9 cellular contexts compared by ENCODE assay signal in the genomic region with DNA sequence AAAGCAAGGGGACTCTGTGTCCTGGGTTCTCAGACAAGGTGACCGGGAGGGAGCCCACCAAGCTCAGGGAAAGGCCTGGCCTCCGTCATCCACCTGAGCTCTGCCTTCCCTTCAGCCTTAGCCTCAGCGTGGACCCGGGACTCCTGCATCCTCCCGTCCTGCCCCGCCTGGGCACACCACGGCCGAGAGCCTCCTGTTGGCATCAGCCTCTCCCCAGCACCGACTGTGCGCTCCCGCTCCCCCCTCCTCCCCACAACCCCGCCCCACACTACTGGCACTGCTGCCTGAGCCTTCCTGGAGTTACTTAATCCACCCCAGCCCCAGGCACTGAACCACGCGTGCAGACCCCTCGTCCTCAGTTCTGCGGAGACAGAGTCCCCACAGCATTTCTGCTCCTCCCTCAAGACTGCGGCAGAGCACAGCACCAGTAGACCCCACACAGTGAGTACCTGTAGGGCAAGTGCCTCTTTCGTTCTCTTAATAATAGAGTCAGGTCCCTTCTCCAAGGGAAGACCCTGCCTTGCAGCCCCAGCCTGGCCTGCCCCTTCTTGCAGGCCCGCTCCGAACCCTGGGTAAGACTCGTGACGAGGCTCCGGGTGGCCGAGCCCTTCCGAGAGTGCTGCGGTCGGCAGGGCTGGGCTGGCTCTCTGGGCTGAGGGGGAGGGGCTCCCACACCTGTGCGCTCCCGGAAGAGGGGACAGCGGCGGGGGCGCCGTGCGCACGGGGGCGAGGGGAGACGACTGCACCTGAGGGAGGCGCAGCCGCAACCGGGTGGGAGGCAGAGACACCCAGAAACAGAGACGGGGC. TPM values are rescaled to one million over a fixed set of nuclear protein-coding genes. Genes with fewer than 3 reads are reported as not detected.
DNase-seq lines count a peak whose midpoint lies in the region; ATAC-seq and TF ChIP-seq lines count a peak whose summit lies in the region.
"Had no signal": no experiment of that assay in that cellular context is flagged by ENCODE, and none has a peak within 500 bp of the region (broad histone marks: within the 10 kb centered on the region; RNA-seq: fewer than 3 reads in every experiment).

A gene with protein sequence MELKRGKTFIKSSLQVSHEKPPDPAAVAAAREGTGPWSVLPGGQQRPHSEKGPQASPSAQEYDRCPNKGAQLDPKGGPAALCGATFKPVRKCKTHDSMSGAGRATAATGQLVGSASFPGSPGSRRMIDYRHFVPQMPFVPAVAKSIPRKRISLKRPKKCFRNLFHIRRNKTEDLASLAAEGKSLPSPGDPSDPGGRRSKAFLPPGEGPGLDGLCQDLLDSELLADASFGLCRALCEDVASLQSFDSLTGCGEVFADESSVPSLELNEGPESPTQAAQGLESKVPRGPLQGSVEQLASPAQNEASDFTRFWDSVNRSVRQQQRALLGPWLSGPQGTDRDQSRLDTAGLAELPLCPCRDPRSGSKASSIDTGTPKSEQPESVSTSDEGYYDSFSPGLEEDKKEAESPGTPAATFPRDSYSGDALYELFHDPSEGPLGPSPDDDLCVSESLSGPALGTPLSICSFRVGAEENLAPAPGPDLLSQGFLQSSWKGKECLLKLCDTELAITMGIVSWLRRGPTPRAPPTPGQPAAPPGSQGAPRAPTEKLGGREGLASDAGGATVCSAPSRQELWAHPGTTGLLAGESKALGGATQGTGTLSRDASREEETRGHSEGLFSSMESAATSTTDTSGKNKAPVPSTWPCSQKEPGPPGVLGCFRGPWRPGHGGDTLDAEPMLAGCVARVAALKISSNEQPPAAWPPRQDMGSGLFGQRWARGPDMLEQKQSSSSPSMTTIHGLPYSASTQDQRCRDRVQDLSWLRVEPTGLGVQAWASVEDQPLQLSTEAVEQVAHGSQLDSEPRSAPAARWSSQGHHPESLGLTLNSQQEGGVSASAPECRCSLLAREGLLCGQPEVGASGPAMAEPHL (plus strand): TSS at position 307 of the 807 bp plus-strand sequence. CDS start 6,533 bp downstream, outside the sequence.

- H3K4ac ChIP-seq in H9 (ENCODE audit: low read depth, low read length): no peak within 1 kb of the TSS

- no peaks in the 10 kb centered on the region for H3K79me2 ChIP-seq in H9 (ENCODE audit: insufficient read depth, low read length)

- no peaks in the 10 kb centered on the region; a peak in 1 of 7 replicates for H3K36me3 Mint-ChIP-seq in H9 (ENCODE audit: insufficient read depth in 1 of 3, low read depth in 3 of 3)
- no peaks in the 10 kb centered on the region for H3K36me3 Mint-ChIP-seq in activated CD4-positive, alpha-beta memory T cell treated with anti-CD3 and anti-CD28 coated beads, Interleukin-2, amount 10 ng/mL, durations not matched to agents 7 days and 5 days (ENCODE audit: low read depth)

- H3K56ac ChIP-seq in H9 (ENCODE audit: insufficient read length, low read depth, low read length): no peak within 1 kb of the TSS

- H3K23ac ChIP-seq in H9 (ENCODE audit: insufficient read length, low read depth, low read length): no peak within 1 kb of the TSS

- no peak within 1 kb of the TSS for H2AK5ac ChIP-seq in H9 (ENCODE audit: insufficient read length, low read length)

- peak; percentile 81 for DNase-seq in H9
- peak; percentile 88 for DNase-seq in NCI-H2227 (lab: John Stamatoyannopoulos, UW; ENCODE audit: unreplicated experiment)
- DNase-seq in foreskin keratinocyte: no peak
- DNase-seq in retinal pigment epithelial cell (ENCODE audit: low read depth): no peak
- DNase-seq in HPDE6-E6E7 (ENCODE audit: extremely low spot score): no peak
- no peak for DNase-seq in activated CD4-positive, alpha-beta memory T cell treated with anti-CD3 and anti-CD28 coated beads, Interleukin-2, amount 10 ng/mL, durations not matched to agents 7 days and 5 days

- no peaks in the 10 kb centered on the region; a peak in 1 of 5 replicates for H3K9me3 Mint-ChIP-seq in H9
- no peaks in the 10 kb centered on the region for H3K9me3 Mint-ChIP-seq in activated CD4-positive, alpha-beta memory T cell treated with anti-CD3 and anti-CD28 coated beads, Interleukin-2, amount 10 ng/mL, durations not matched to agents 7 days and 5 days

- H3K27me3 Mint-ChIP-seq in H9 (ENCODE audit: low read depth): peaks cover 61% of the 10 kb centered on the region
- peaks cover 40% of the 10 kb centered on the region for H3K27me3 Mint-ChIP-seq in activated CD4-positive, alpha-beta memory T cell treated with anti-CD3 and anti-CD28 coated beads, Interleukin-2, amount 10 ng/mL, durations not matched to agents 7 days and 5 days

- H4K8ac ChIP-seq in H9 (replicated peaks; ENCODE audit: insufficient read length, low read depth, low read length): no peak within 1 kb of the TSS

- H2BK15ac ChIP-seq in H9 (ENCODE audit: low read depth, low read length): no peak within 1 kb of the TSS

- H3K4me2 ChIP-seq in H9 (ENCODE audit: insufficient read depth, insufficient read length, low read length): peak within 1 kb of the TSS; percentile 68

- no peak within 1 kb of the TSS for H4K91ac ChIP-seq in H9 (ENCODE audit: insufficient read length, low read depth, low read length)

- H3K4me1 Mint-ChIP-seq in H9: peaks cover 19 to 20% of the 10 kb centered on the region in 2 experiments
- H3K4me1 Mint-ChIP-seq in activated CD4-positive, alpha-beta memory T cell treated with anti-CD3 and anti-CD28 coated beads, Interleukin-2, amount 10 ng/mL, durations not matched to agents 7 days and 5 days: peaks cover 7% of the 10 kb centered on the region

- H4K20me1 ChIP-seq in H9 (ENCODE audit: control insufficient read depth, insufficient read depth, insufficient read length): no peaks in the 10 kb centered on the region

- H3T11ph ChIP-seq in H9 (ENCODE audit: low read length): no peak within 1 kb of the TSS

- no CpG with 5 or more reads among the region's 41 CpGs for WGBS in H9 (ENCODE audit: extremely low coverage, insufficient read length, low lambda C conversion rate)

- H3K4me1 ChIP-seq in H9 (ENCODE audit: insufficient read depth, low read length) (no peaks in the 10 kb centered on the region), foreskin keratinocyte (no peaks in the 10 kb centered on the region)

- H3K18ac ChIP-seq in H9 (ENCODE audit: insufficient read length, low read depth, low read length): no peak within 1 kb of the TSS

- no peak within 1 kb of the TSS for H4K5ac ChIP-seq in H9 (ENCODE audit: insufficient read length, low read depth, low read length)

- peak within 1 kb of the TSS; percentile 79 to 90 for H3K4me3 Mint-ChIP-seq in H9
- H3K4me3 Mint-ChIP-seq in activated CD4-positive, alpha-beta memory T cell treated with anti-CD3 and anti-CD28 coated beads, Interleukin-2, amount 10 ng/mL, durations not matched to agents 7 days and 5 days: no peak within 1 kb of the TSS

- H3K27ac ChIP-seq in H9 (ENCODE audit: insufficient read length, low read depth, low read length) (no peak within 1 kb of the TSS), foreskin keratinocyte (no peak within 1 kb of the TSS)

- ATAC-seq in foreskin keratinocyte (peak; percentile 43), esophagus mucosa (no peak), HG03025 (IDR thresholded peaks at IDR 0.05; ENCODE audit: low FRiP score, unreplicated experiment) (no peak)
- ATAC-seq: HCT116 had no signal

- H3K23me2 ChIP-seq in H9 (ENCODE audit: insufficient read length, low read depth, low read length, poor library complexity, severe bottlenecking): peaks cover 12% of the 10 kb centered on the region

- no peak within 1 kb of the TSS for H3K9ac ChIP-seq in H9 (ENCODE audit: extremely low read depth, insufficient read length, low read length)

- TF ChIP-seq CTCF in H9 (conservative IDR thresholded peaks at IDR 0.05): no peak
- no peak for TF ChIP-seq CTCF in foreskin keratinocyte (conservative IDR thresholded peaks at IDR 0.05)
- TF ChIP-seq CTCF in retinal pigment epithelial cell (conservative IDR thresholded peaks at IDR 0.05; ENCODE audit: low read depth, low read length): no peak

- no peak within 1 kb of the TSS for H2AFZ ChIP-seq in H9 (ENCODE audit: low read length)

- POLR2A ChIA-PET in activated CD4-positive, alpha-beta memory T cell treated with anti-CD3 and anti-CD28 coated beads, Interleukin-2, amount 10 ng/mL, durations not matched to agents 7 days and 5 days (lab: Charles Lee): no interaction called here

- no peak within 1 kb of the TSS for H2BK120ac ChIP-seq in H9 (ENCODE audit: low read depth, low read length, poor library complexity, severe bottlenecking)

- CTCF ChIA-PET in activated CD4-positive, alpha-beta memory T cell treated with anti-CD3 and anti-CD28 coated beads, Interleukin-2, amount 10 ng/mL, durations not matched to agents 7 days and 5 days (lab: Charles Lee): no interaction called here

- no peak within 1 kb of the TSS; a peak in 1 of 7 replicates for H3K27ac Mint-ChIP-seq in H9
- no peak within 1 kb of the TSS for H3K27ac Mint-ChIP-seq in activated CD4-positive, alpha-beta memory T cell treated with anti-CD3 and anti-CD28 coated beads, Interleukin-2, amount 10 ng/mL, durations not matched to agents 7 days and 5 days

- H3K14ac ChIP-seq in H9 (ENCODE audit: insufficient read depth, low read length): no peak within 1 kb of the TSS

- H2BK20ac ChIP-seq in H9 (ENCODE audit: low read depth, low read length, poor library complexity, severe bottlenecking): no peak within 1 kb of the TSS

- H3K9me3 ChIP-seq in H9 (ENCODE audit: control insufficient read depth, low read depth, low read length): no peaks in the 10 kb centered on the region

- H3K4me3 ChIP-seq in retinal pigment epithelial cell (ENCODE audit: low read length): peak within 1 kb of the TSS; percentile 39

- H3K27me3 ChIP-seq in H9 (ENCODE audit: insufficient read depth, low read length): peaks cover 3% of the 10 kb centered on the region; the same call in 1 of the 2 replicates
- H3K27me3 ChIP-seq in foreskin keratinocyte: peaks cover 51% of the 10 kb centered on the region

- H2BK12ac ChIP-seq in H9 (ENCODE audit: insufficient read length, low read depth, low read length): no peak within 1 kb of the TSS

- no peak within 1 kb of the TSS for H2BK5ac ChIP-seq in H9 (ENCODE audit: insufficient read length, low read length)

- H3K79me1 ChIP-seq in H9 (ENCODE audit: insufficient read depth, low read depth, low read length, poor library complexity, severe bottlenecking): no peaks in the 10 kb centered on the region

RNA-seq across cellular contexts. Expression of the gene that starts here (rescaled TPM):
- 0.59 TPM in 2 replicates for total RNA-seq in H9 (2021)
- not detected in 2 replicates for total RNA-seq in foreskin keratinocyte
- not detected in 2 replicates for polyA plus RNA-seq in foreskin keratinocyte
- not detected for total RNA-seq in esophagus mucosa
- not detected for total RNA-seq in activated CD4-positive, alpha-beta memory T cell treated with anti-CD3 and anti-CD28 coated beads, Interleukin-2, amount 10 ng/mL, durations not matched to agents 7 days and 5 days

Comparison
In these comparisons a context has a peak if more than half of its experiments do, and no peak if none do; other contexts are left out.
1. Peak in DNase-seq and H3K4me2 ChIP-seq in H9; RNA of the gene not detected or under 1 TPM.
2. Peak in ATAC-seq in foreskin keratinocyte; RNA of the gene not detected or under 1 TPM.